Comparison of ENCODE assay signal across 12 cellular contexts in genomic region chr4:100311181-100311580, GRCh38.
DNase-seq lines count a peak whose midpoint lies in the region; ATAC-seq and TF ChIP-seq lines count a peak whose summit lies in the region.
"Had no signal": no experiment of that assay in that cellular context is flagged by ENCODE, and none has a peak within 500 bp of the region (broad histone marks: within the 10 kb centered on the region; RNA-seq: fewer than 3 reads in every experiment).

No MANE protein-coding gene starts in this region.

- H3K27ac Mint-ChIP-seq in GM23338: no peak overlapping the region
- H3K27ac Mint-ChIP-seq: B cell; dendritic cell treated with granulocyte-macrophage colony-stimulating factor and Interleukin-4, amounts not matched to agents 40 ng/mL and 50 ng/mL, for 4 days had no signal

- no peak overlapping the region for H3K4me2 ChIP-seq in GM23338

- H3K4me3 Mint-ChIP-seq in GM23338: no peak overlapping the region
- H3K4me3 Mint-ChIP-seq: B cell; dendritic cell treated with granulocyte-macrophage colony-stimulating factor and Interleukin-4, amounts not matched to agents 40 ng/mL and 50 ng/mL, for 4 days had no signal

- peak; percentile 41; the same call in 1 of the 3 replicates for ATAC-seq in GM23338
- ATAC-seq in HG03457 (IDR thresholded peaks at IDR 0.05; ENCODE audit: unreplicated experiment): no peak

- H3K27me3 ChIP-seq in GM23338 (ENCODE audit: insufficient read depth): no peaks in the 10 kb centered on the region
- H3K27me3 ChIP-seq in esophagus muscularis mucosa: no peaks in the 10 kb centered on the region
- H3K27me3 ChIP-seq: SJSA1 had no signal

- H3K79me2 ChIP-seq in GM23338 (replicated peaks; ENCODE audit: insufficient read depth): no peaks in the 10 kb centered on the region

- H3K9me3 ChIP-seq in esophagus muscularis mucosa: no peaks in the 10 kb centered on the region
- H3K9me3 ChIP-seq: SJSA1 had no signal

- H3F3A ChIP-seq in GM23338 (replicated peaks; ENCODE audit: low read depth): no peaks in the 10 kb centered on the region

- H3K4me1 Mint-ChIP-seq in GM23338: peaks cover 28% of the 10 kb centered on the region; the same call in 2 of the 3 replicates
- H3K4me1 Mint-ChIP-seq: B cell had no signal

- no peaks in the 10 kb centered on the region for H3K9me3 Mint-ChIP-seq in GM23338
- H3K9me3 Mint-ChIP-seq: dendritic cell treated with granulocyte-macrophage colony-stimulating factor and Interleukin-4, amounts not matched to agents 40 ng/mL and 50 ng/mL, for 4 days had no signal

- H4K20me1 ChIP-seq in GM23338 (replicated peaks; ENCODE audit: insufficient read depth): no peaks in the 10 kb centered on the region

- H3K27me3 Mint-ChIP-seq in GM23338 (ENCODE audit: insufficient read depth, low read depth, poor library complexity): no peaks in the 10 kb centered on the region
- H3K27me3 Mint-ChIP-seq: dendritic cell treated with granulocyte-macrophage colony-stimulating factor and Interleukin-4, amounts not matched to agents 40 ng/mL and 50 ng/mL, for 4 days had no signal

- TF ChIP-seq EP300 in esophagus muscularis mucosa (IDR thresholded peaks at IDR 0.05): no peak

- no peaks in the 10 kb centered on the region for H3K36me3 ChIP-seq in GM23338 (ENCODE audit: insufficient read depth)
- H3K36me3 ChIP-seq in esophagus muscularis mucosa: no peaks in the 10 kb centered on the region
- H3K36me3 ChIP-seq: SJSA1 had no signal

- peak; percentile 45 for TF ChIP-seq CTCF in 22Rv1 (IDR thresholded peaks at IDR 0.05)
- peak in 1 of 2 experiments; percentile 30; a peak in 2 of 4 replicates for TF ChIP-seq CTCF in GM23338 (conservative IDR thresholded peaks at IDR 0.05; ENCODE audit: low read depth in 2 of 2)
- TF ChIP-seq CTCF in epithelial cell of proximal tubule (conservative IDR thresholded peaks at IDR 0.05; ENCODE audit: low read depth, low read length): peak; percentile 61
- TF ChIP-seq CTCF in esophagus muscularis mucosa (IDR thresholded peaks at IDR 0.05): no peak

- peaks cover 13% of the 10 kb centered on the region for H3K9me2 ChIP-seq in GM23338 (ENCODE audit: insufficient read depth)

- peak; percentile 15 for DNase-seq in GM23338 (ENCODE audit: low spot score)
- DNase-seq in OCI-M1 (lab: John Stamatoyannopoulos, UW): peak; percentile 63
- no peak for DNase-seq in epithelial cell of proximal tubule (ENCODE audit: low read depth)
- no peak for DNase-seq in T-helper 9 cell
- no peak for DNase-seq in SK-N-DZ (ENCODE audit: low spot score)
- no peak for DNase-seq in esophagus muscularis mucosa (ENCODE audit: extremely low spot score)
- DNase-seq: activated CD4-positive, alpha-beta T cell treated with anti-CD3 and anti-CD28 coated beads, Interleukin-2, amount 50 U/mL, for 4 hours had no signal

- H2AFZ ChIP-seq in GM23338: no peak overlapping the region; the same call in 1 of the 2 replicates

- no peaks in the 10 kb centered on the region for H3K36me3 Mint-ChIP-seq in GM23338 (ENCODE audit: low read depth)

- WGBS in esophagus muscularis mucosa: 90% methylated on average over 3 of the region's 3 CpGs

- peaks cover 26% of the 10 kb centered on the region for H3K4me1 ChIP-seq in GM23338 (ENCODE audit: insufficient read depth)
- H3K4me1 ChIP-seq in esophagus muscularis mucosa: peaks cover 0 to 5% (median 0%) of the 10 kb centered on the region in 4 donors
- H3K4me1 ChIP-seq: SJSA1 had no signal

- no peak overlapping the region for H3K27ac ChIP-seq in 22Rv1
- H3K27ac ChIP-seq in GM23338 (ENCODE audit: low read depth): no peak overlapping the region
- no peak overlapping the region for H3K27ac ChIP-seq in esophagus muscularis mucosa (replicated peaks in 1 of 4)
- H3K27ac ChIP-seq: SJSA1 had no signal

- intact Hi-C loops in esophagus muscularis mucosa (cut with DNase I): no loop called here

- TF ChIP-seq POLR2A in esophagus muscularis mucosa (IDR thresholded peaks at IDR 0.05; ENCODE audit: low read depth): no peak

- H3K4me3 ChIP-seq in GM23338 (no peak overlapping the region), epithelial cell of proximal tubule (ENCODE audit: low read depth, low read length) (no peak overlapping the region), esophagus muscularis mucosa (no peak overlapping the region)
- H3K4me3 ChIP-seq: SJSA1 had no signal

TF ChIP-seq in GM23338, 12 proteins besides CTCF, POLR2A, EP300 and RAD21:
- TF ChIP-seq CREB1 (CRISPR knock-in tag; IDR thresholded peaks at IDR 0.05; ENCODE audit: low read depth) (no peak), ZNF462 (CRISPR knock-in tag; IDR thresholded peaks at IDR 0.05) (0 out of 2 replicates have a peak, but pooled peaks have one; percentile 24)

Comparison
In these comparisons a context has a peak if more than half of its experiments do, and no peak if none do; other contexts are left out.
1. CTCF ChIP-seq: peak in 22Rv1 (single experiment) and epithelial cell of proximal tubule (single experiment); none in esophagus muscularis mucosa (0 of 3).
2. DNase-seq: peak in GM23338 (single experiment) and OCI-M1 (single experiment); none in epithelial cell of proximal tubule (single experiment), T-helper 9 cell (single experiment), SK-N-DZ (single experiment) and esophagus muscularis mucosa (single experiment).